ENCODE assay signal across 8 cellular contexts in the genomic region with DNA sequence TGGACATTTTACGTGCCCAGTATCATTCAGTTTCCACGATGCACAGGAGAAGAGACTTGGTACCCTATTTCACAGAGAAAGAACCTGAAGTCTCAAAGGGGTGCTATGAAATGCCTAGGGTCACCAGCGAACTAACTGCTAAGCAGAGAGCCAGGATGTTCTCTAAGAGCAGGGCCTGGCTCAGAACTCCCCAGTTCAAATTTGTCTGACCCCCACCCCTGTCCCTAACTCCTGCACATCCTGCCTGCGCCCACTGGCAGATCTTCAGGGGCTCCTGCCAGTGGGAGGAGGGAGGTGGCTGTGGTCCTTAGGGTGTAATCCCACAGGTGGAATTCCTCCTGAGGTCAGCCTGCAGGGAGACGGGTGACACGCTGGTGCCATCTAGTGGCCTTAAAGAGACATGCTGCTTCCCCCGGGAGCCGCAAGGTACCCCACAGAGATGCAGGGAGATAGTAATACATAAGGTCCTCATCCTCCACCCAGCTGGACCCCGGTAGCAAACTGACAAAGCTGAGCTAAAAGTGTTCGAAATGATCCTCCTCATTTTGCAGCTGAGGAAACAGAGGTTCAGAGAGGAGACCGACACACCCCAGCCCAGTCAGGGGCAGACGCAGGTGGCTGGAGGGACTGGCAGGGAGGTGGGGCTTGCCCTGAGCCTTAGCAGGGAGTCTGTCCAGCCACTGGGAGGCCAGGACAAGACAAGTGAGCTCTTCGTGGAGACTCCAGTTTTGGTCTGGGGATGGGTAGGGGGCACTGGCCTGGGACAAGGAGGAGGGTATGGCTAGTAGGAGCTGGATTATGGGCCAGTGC. TPM values are rescaled to one million over a fixed set of nuclear protein-coding genes. Genes with fewer than 3 reads are reported as not detected.
DNase-seq lines count a peak whose midpoint lies in the region; ATAC-seq and TF ChIP-seq lines count a peak whose summit lies in the region.

No MANE protein-coding gene starts in this region.

- no peak overlapping the region for H3K27ac ChIP-seq in right lobe of liver

- H3K4me3 ChIP-seq in right lobe of liver, result no peak overlapping the region

- no peaks in the 10 kb centered on the region for H3K9me3 ChIP-seq in right lobe of liver

- H3K4me1 ChIP-seq in right lobe of liver, result no peaks in the 10 kb centered on the region

- TF ChIP-seq CTCF in GM13977 (IDR thresholded peaks at IDR 0.05; ENCODE audit: extremely low read depth, insufficient read depth, missing control alignments), result peak; percentile 88
- peak; percentile 88 to 96 (median 94) for TF ChIP-seq CTCF in right lobe of liver (IDR thresholded peaks at IDR 0.05)

- no peak for TF ChIP-seq POLR2A in right lobe of liver (IDR thresholded peaks at IDR 0.05)

- no peaks in the 10 kb centered on the region for H3K36me3 ChIP-seq in right lobe of liver

- intact Hi-C loops in right lobe of liver (cut with DNase I), result loop anchor here (5.0 kb wide), 2 partner anchors 151 to 231 kb away; no protein-coding TSS in a partner anchor

- DNase-seq in A172 (ENCODE audit: low spot score) (peak; percentile 61), GM13977 (ENCODE audit: low spot score) (peak; percentile 87), NCI-H345 (lab: John Stamatoyannopoulos, UW) (peak; percentile 60), dermis blood vessel endothelial cell (peak; percentile 84), right lobe of liver (peak in 2 of 3 donors; percentile 45 to 62)
- peak; percentile 59 for DNase-seq in activated CD4-positive, alpha-beta T cell treated with anti-CD3 and anti-CD28 coated beads for 48 hours
- peak; percentile 12 to 31 (median 27) for DNase-seq in stimulated activated CD4-positive, alpha-beta T cell treated with anti-CD3 and anti-CD28 coated beads, TNF-alpha, amount 100 ng/mL, for 4 hours (ENCODE audit: low read depth in 3 of 3)

- no peaks in the 10 kb centered on the region for H3K27me3 ChIP-seq in right lobe of liver

- in situ Hi-C loops in GM13977 (cut with MboI; ENCODE audit: low pct_unique_long_range_greater_than_20kb, low sequenced_read_pairs, unreplicated experiment), result loop anchor here (10.0 kb wide), 2 partner anchors 158 to 228 kb away; no protein-coding TSS in a partner anchor

- ATAC-seq in right lobe of liver (peak; percentile 84 to 93 (median 86)), GM19467 (IDR thresholded peaks at IDR 0.05; ENCODE audit: unreplicated experiment) (no peak)

- WGBS in right lobe of liver (ENCODE audit: insufficient coverage, low coverage, low lambda C conversion rate, missing lambda C conversion rate), result 12% methylated on average over 9 of the region's 13 CpGs

RNA-seq across cellular contexts. Expression of a gene that starts 34.1 kb away (rescaled TPM):
- total RNA-seq in A172 (2014; rRNA removed; shearing (Covaris generic)), result 3.9 and 4.5 TPM in 2 replicates
- total RNA-seq in dermis blood vessel endothelial cell (not detected in 2 replicates), right lobe of liver (10 to 100 TPM in 1 of 6 experiments, 1 to 10 TPM in 3, under 1 TPM in 2; 0.61 to 10.2 (median 1.3) TPM)

RNA-seq across cellular contexts. Expression of a gene that starts 42.4 kb away (rescaled TPM):
- 0.50 and 0.59 TPM in 2 replicates for total RNA-seq in A172 (2014; rRNA removed; shearing (Covaris generic))
- total RNA-seq in dermis blood vessel endothelial cell (0.17 TPM in 1 of 2 replicates, not detected in the other), right lobe of liver (under 1 TPM in 4 of 6 experiments, not detected in 2; 0.05 to 0.20 (median 0.07) TPM)

Comparison
In these comparisons a context has a peak if more than half of its experiments do, and no peak if none do; other contexts are left out.
1. DNase-seq: peak in every context shown above with its lines; median percentile 87 in GM13977; 84 in dermis blood vessel endothelial cell; 61 in A172; 60 in NCI-H345; 59 in activated CD4-positive, alpha-beta T cell treated with anti-CD3 and anti-CD28 coated beads for 48 hours; 54 in right lobe of liver; 27 in stimulated activated CD4-positive, alpha-beta T cell treated with anti-CD3 and anti-CD28 coated beads, TNF-alpha, amount 100 ng/mL, for 4 hours.